ENCODE assay signal across 8 cellular contexts in genomic region chr6:97186416-97186999, GRCh38.
A peak's percentile ranks its signal among the peaks of the same experiment; 100 is the strongest.
DNase-seq lines count a peak whose midpoint lies in the region; ATAC-seq and TF ChIP-seq lines count a peak whose summit lies in the region.

No MANE protein-coding gene starts in this region.

- H3K27ac ChIP-seq in coronary artery, result no peak overlapping the region

- peak; percentile 45 for DNase-seq in CD14-positive monocyte (ENCODE audit: low spot score)
- DNase-seq in NCI-H2227 (lab: John Stamatoyannopoulos, UW; ENCODE audit: unreplicated experiment), result peak; percentile 73
- DNase-seq in activated CD4-positive, alpha-beta T cell treated with anti-CD3 and anti-CD28 coated beads for 4 hours, result peak; percentile 45 to 64
- DNase-seq in coronary artery (ENCODE audit: low spot score), result no peak
- peak; percentile 88 for DNase-seq in medulla oblongata (ENCODE audit: extremely low spot score)
- peak; percentile 12 to 39 for DNase-seq in stimulated activated CD8-positive, alpha-beta memory T cell treated with anti-CD3 and anti-CD28 coated beads, Interleukin-2, amount 100 ng/mL, for 1 hour (ENCODE audit: low read depth in 2 of 2)

- H3K9me3 Mint-ChIP-seq in CD14-positive monocyte, result no peaks in the 10 kb centered on the region

- H3K4me3 ChIP-seq in coronary artery, result no peak overlapping the region

- intact Hi-C loops in CD14-positive monocyte (cut with micrococcal nuclease), result loop anchor here in 1 of 2 donors (5.0 kb wide), 1 partner anchor 211 kb away; no protein-coding TSS in a partner anchor

- H3K36me3 Mint-ChIP-seq in CD14-positive monocyte, result peaks cover under 1 to 6% of the 10 kb centered on the region in 2 donors

- ATAC-seq in GM18873 (IDR thresholded peaks at IDR 0.05; ENCODE audit: low FRiP score, unreplicated experiment) (peak; percentile 90), HG03097 (IDR thresholded peaks at IDR 0.05; ENCODE audit: low FRiP score, unreplicated experiment) (peak; percentile 79)

- no peak overlapping the region for H3K4me3 Mint-ChIP-seq in CD14-positive monocyte

- no peaks in the 10 kb centered on the region for H3K4me1 Mint-ChIP-seq in CD14-positive monocyte

- H3K27me3 Mint-ChIP-seq in CD14-positive monocyte (ENCODE audit: low read depth in 3 of 3), result peaks cover 0 to 1% (median 0%) of the 10 kb centered on the region in 3 donors

- no peak overlapping the region for H3K27ac Mint-ChIP-seq in CD14-positive monocyte

- peak; percentile 98 for TF ChIP-seq CTCF in CD14-positive monocyte (IDR thresholded peaks at IDR 0.05)
- peak; percentile 66 for TF ChIP-seq CTCF in coronary artery (IDR thresholded peaks at IDR 0.05)
